In the genomic region with DNA sequence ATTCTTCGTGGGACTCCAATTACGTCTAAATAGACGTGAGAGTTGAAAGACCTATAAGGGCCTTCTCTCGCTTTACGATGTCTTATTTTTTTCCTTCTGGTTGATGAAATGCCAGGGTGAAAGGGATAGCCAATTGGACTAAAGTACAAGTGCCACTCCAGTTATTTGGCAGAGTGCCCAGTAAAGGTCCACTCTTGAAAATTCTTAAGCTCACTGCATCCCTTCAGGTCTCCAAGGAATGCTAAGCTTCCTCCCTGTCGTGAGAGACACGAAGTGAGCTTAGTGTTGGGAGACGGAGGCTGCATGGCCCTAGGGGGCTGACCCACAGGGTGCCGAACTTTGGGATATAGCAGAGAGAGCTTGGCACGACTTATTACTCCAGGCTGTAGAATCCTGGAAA, we compare ENCODE assay signal across 1 cellular context. TPM values are rescaled to one million over a fixed set of nuclear protein-coding genes. Genes with fewer than 3 reads are reported as not detected.
"Had no signal": no experiment of that assay in that cellular context is flagged by ENCODE, and none has a peak within 500 bp of the region (broad histone marks: within the 10 kb centered on the region; RNA-seq: fewer than 3 reads in every experiment).

No MANE protein-coding gene starts in this region.

RNA-seq across cellular contexts. Expression of gene PLS3, which starts 19.9 kb away (rescaled TPM):
- total RNA-seq: naive thymus-derived CD8-positive, alpha-beta T cell had no signal
- polyA plus RNA-seq: naive thymus-derived CD8-positive, alpha-beta T cell had no signal
